25 cellular contexts compared by ENCODE assay signal in the genomic region with DNA sequence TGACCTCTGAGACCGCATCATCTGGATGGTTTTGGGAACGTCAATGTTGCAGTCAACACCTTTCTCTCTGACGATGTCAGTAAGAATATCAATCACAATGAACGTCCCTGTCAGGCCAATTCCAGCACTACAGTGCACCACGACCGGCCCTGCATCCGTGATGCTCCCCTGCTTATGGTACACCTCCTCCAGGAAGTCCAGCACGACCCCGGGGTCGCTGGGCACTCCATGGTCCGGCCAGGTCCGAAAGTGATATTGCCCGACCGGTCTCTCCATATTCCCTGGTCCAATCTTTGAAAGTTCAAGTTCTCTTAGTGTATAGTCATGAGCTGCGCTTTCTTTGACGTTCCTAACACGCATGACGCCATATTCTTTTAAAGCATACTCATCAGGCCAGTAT.
"Had no signal": no experiment of that assay in that cellular context is flagged by ENCODE, and none has a peak within 500 bp of the region (broad histone marks: within the 10 kb centered on the region; RNA-seq: fewer than 3 reads in every experiment).

No MANE protein-coding gene starts in this region.

- H3K27me3 ChIP-seq: stomach, suprapubic skin, testis, thyroid gland, tibial artery, tibial nerve, transverse colon, upper lobe of left lung, upper lobe of right lung, uterus, vagina had no signal

- H3K4me3 ChIP-seq: stomach, suprapubic skin, testis, thoracic aorta, thyroid gland, tibial artery, tibial nerve, transverse colon, upper lobe of left lung, upper lobe of right lung, uterus, vagina had no signal

- H3K27ac ChIP-seq: stomach, suprapubic skin, testis, thoracic aorta, thyroid gland, tibial artery, tibial nerve, transverse colon, upper lobe of left lung, upper lobe of right lung, uterus, vagina had no signal

- H3K9me3 ChIP-seq: suprapubic skin, testis, thoracic aorta, thyroid gland, tibial artery, tibial nerve, transverse colon, upper lobe of left lung, upper lobe of right lung, uterus, vagina had no signal

- DNase-seq: stimulated activated CD4-positive, alpha-beta T cell treated with anti-CD3 and anti-CD28 coated beads, Interleukin-2, amount 100 ng/mL, for 48 hours; stimulated activated CD4-positive, alpha-beta T cell treated with anti-CD3 and anti-CD28 coated beads, Interleukin-4, amount 100 ng/mL, for 1 hour; stimulated activated CD4-positive, alpha-beta T cell treated with anti-CD3 and anti-CD28 coated beads, Interleukin-4, amount 100 ng/mL, for 24 hours; stimulated activated CD4-positive, alpha-beta T cell treated with anti-CD3 and anti-CD28 coated beads, Interleukin-4, amount 100 ng/mL, for 4 hours; stimulated activated CD8-positive, alpha-beta memory T cell treated with anti-CD3 and anti-CD28 coated beads, Interleukin-4, amount 100 ng/mL, for 48 hours; stimulated activated naive B cell treated with anti-CD40 and anti-IgM and Interleukin-4, amounts not matched to agents 10 μg/mL and 1 μg/mL and 100 μg/mL, for 72 hours; stimulated activated naive CD4-positive, alpha-beta T cell; stimulated activated naive CD4-positive, alpha-beta T cell treated with Interleukin-2 at 50 U/mL for 16 hours; stimulated activated naive CD8-positive, alpha-beta T cell treated with anti-CD3 and anti-CD28 coated beads, Interleukin-15, amount 100 ng/mL, for 72 hours; stimulated activated naive CD8-positive, alpha-beta T cell treated with anti-CD3 and anti-CD28 coated beads, Interleukin-15, Interleukin-2, amounts not matched to agents 100 U/mL and 50 U/mL, for 24 hours; stomach; substantia nigra; testis; thyroid gland; tibial artery; transverse colon; upper lobe of right lung; uterus had no signal

- H3K36me3 ChIP-seq: stomach, suprapubic skin, thoracic aorta, thyroid gland, tibial artery, tibial nerve, transverse colon, upper lobe of left lung, upper lobe of right lung, uterus, vagina had no signal

- ATAC-seq: stimulated activated effector memory CD8-positive, alpha-beta T cell treated with anti-CD3 and anti-CD28 coated beads, Interleukin-12 subunit alpha, Interleukin-12 subunit beta, amount 100 ng/mL, for 72 hours; stimulated activated memory B cell treated with anti-CD40 and anti-IgM and Interleukin-4, amounts not matched to agents 10 μg/mL and 1 μg/mL and 100 μg/mL, for 72 hours; stimulated activated naive B cell treated with anti-CD40 and anti-IgM and Interleukin-4, amounts not matched to agents 10 μg/mL and 1 μg/mL and 100 μg/mL, for 72 hours; stimulated activated naive CD8-positive, alpha-beta T cell treated with anti-CD3 and anti-CD28 coated beads, Interleukin-15, amount 100 ng/mL, for 72 hours; stimulated activated naive CD8-positive, alpha-beta T cell treated with anti-CD3 and anti-CD28 coated beads, Interleukin-15, Interleukin-2, amounts not matched to agents 100 U/mL and 50 U/mL, for 24 hours; upper lobe of right lung had no signal

- H3K4me1 ChIP-seq: stomach, suprapubic skin, testis, thyroid gland, tibial artery, tibial nerve, transverse colon, upper lobe of left lung, upper lobe of right lung, uterus, vagina had no signal
